Comparison of ENCODE assay signal across 16 cellular contexts in genomic region chr5:35162848-35163770, GRCh38.
"Had no signal": no experiment of that assay in that cellular context is flagged by ENCODE, and none has a peak within 500 bp of the region (broad histone marks: within the 10 kb centered on the region; RNA-seq: fewer than 3 reads in every experiment).

No MANE protein-coding gene starts in this region.

- H3K9me3 ChIP-seq: pancreas, testis had no signal

- H3K27me3 ChIP-seq: cardiac muscle cell, pancreas, testis, upper lobe of right lung had no signal

- DNase-seq: activated B cell treated with CpG ODN at 0.5 μM for 24 hours; activated CD4-positive, alpha-beta memory T cell treated with anti-CD3 and anti-CD28 coated beads for 36 hours; activated CD4-positive, alpha-beta T cell treated with anti-CD3 and anti-CD28 coated beads for 4 hours; foreskin fibroblast; left cardiac atrium; pancreas; stimulated activated CD4-positive, alpha-beta T cell treated with anti-CD3 and anti-CD28 coated beads, Interleukin-4, amount 100 ng/mL, for 1 hour; testis; upper lobe of right lung had no signal

- H3K4me1 Mint-ChIP-seq: neural crest cell had no signal

- ATAC-seq: left cardiac atrium, pancreas, sciatic nerve, upper lobe of right lung had no signal

- H3K27ac ChIP-seq: cardiac muscle cell, epithelial cell of prostate, pancreas, upper lobe of right lung had no signal

- H3K36me3 Mint-ChIP-seq: activated CD4-positive, alpha-beta memory T cell treated with anti-CD3 and anti-CD28 coated beads for 36 hours; activated naive CD8-positive, alpha-beta T cell had no signal

- H3K27ac Mint-ChIP-seq: activated B cell treated with CpG ODN at 0.5 μM for 24 hours; activated CD4-positive, alpha-beta memory T cell treated with anti-CD3 and anti-CD28 coated beads for 36 hours; activated naive CD8-positive, alpha-beta T cell; T-helper 2 cell treated with Interferon-gamma antibody and Interleukin-4, amounts not matched to agents 5 μg/mL and 100 μg/mL, for 36 hours had no signal

- H3K36me3 ChIP-seq: cardiac muscle cell, pancreas, upper lobe of right lung had no signal

- H3K4me3 ChIP-seq: cardiac muscle cell, pancreas, smooth muscle cell, testis, upper lobe of right lung had no signal

- H3K4me3 Mint-ChIP-seq: activated B cell treated with CpG ODN at 0.5 μM for 24 hours; activated CD4-positive, alpha-beta memory T cell treated with anti-CD3 and anti-CD28 coated beads for 36 hours; activated naive CD8-positive, alpha-beta T cell; neural crest cell; T-helper 2 cell treated with Interferon-gamma antibody and Interleukin-4, amounts not matched to agents 5 μg/mL and 100 μg/mL, for 36 hours had no signal
